1 cellular context compared by ENCODE assay signal in the genomic region with DNA sequence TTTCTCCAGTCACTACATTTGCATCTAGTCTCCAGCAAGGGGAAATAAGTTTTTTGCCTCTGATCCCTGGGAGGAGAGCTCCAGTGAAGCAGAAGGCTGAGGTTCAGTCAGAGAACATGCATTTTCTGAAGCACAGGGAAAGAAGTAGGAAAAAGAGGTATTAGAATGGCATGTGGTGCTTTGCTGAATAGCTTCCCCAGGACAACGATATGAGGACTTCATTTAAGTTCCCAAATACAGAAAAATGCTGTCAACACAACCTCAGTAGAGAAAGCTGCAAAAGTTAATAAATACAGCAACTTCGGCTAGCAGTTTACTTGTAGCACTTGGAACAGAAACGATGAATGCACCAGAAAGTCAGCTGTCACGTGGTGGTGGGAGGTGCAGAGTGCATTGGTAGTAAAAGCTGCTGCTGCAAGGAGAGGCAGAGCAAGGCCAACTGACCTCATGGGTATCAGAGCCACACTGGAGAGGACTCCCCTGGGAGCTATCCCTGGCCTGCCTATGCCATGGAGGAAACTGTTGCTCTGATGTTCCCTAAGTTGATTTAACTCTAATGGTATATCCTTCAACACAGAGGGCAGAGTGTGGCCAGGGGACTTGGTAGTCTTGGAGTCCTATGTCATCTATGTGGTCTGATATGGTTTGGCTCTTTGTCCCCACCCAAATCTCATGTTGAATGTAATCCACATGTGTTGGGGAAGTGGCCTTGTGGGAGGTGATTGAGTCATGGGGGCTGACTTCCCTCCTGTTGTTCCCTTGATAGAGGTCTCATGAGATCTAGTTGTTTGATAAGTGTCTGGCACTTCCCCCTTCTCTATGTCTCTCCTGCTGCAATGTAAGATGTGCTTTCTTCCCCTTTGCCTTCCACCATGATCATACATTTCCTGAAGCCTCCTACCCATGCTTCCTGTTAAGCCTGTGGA.
TF ChIP-seq lines count a peak whose summit lies in the region.

No MANE protein-coding gene starts in this region.

TF ChIP-seq in K562, 482 proteins besides CTCF, POLR2A, EP300 and RAD21 (continued from another document):
- TF ChIP-seq SRSF3 (IDR thresholded peaks at IDR 0.05; ENCODE audit: insufficient read depth, low read length): no peak
- TF ChIP-seq ELF1 (tag; IDR thresholded peaks at IDR 0.05): no peak
- TF ChIP-seq MYC (IDR thresholded peaks at IDR 0.05; ENCODE audit: low read depth, low read length): no peak
- no peak for TF ChIP-seq MYC (CRISPR knock-in tag; IDR thresholded peaks at IDR 0.05; ENCODE audit: borderline replicate concordance, low read depth)
- TF ChIP-seq FOXO4 (CRISPR knock-in tag; IDR thresholded peaks at IDR 0.05): no peak
- TF ChIP-seq, protein P1, sequence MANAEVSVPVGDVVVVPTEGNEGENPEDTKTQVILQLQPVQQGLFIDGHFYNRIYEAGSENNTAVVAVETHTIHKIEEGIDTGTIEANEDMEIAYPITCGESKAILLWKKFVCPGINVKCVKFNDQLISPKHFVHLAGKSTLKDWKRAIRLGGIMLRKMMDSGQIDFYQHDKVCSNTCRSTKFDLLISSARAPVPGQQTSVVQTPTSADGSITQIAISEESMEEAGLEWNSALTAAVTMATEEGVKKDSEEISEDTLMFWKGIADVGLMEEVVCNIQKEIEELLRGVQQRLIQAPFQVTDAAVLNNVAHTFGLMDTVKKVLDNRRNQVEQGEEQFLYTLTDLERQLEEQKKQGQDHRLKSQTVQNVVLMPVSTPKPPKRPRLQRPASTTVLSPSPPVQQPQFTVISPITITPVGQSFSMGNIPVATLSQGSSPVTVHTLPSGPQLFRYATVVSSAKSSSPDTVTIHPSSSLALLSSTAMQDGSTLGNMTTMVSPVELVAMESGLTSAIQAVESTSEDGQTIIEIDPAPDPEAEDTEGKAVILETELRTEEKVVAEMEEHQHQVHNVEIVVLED (CRISPR knock-in tag; IDR thresholded peaks at IDR 0.05): no peak
- TF ChIP-seq CC2D1A (IDR thresholded peaks at IDR 0.05): peak; percentile 70; the same call in 1 of the 2 replicates
- TF ChIP-seq ZNF592 (IDR thresholded peaks at IDR 0.05): no peak
- peak; percentile 18 to 47; a peak in 2 of 4 replicates for TF ChIP-seq TRIM24 (IDR thresholded peaks at IDR 0.05)
- TF ChIP-seq PTBP1 (IDR thresholded peaks at IDR 0.05; ENCODE audit: low read depth, low read length): no peak
- TF ChIP-seq ZNF586 (CRISPR knock-in tag; conservative IDR thresholded peaks at IDR 0.05): no peak
- TF ChIP-seq EHMT2 (IDR thresholded peaks at IDR 0.05): 0 out of 2 replicates have a peak, but pooled peaks have one; percentile 32
- TF ChIP-seq, protein P2, sequence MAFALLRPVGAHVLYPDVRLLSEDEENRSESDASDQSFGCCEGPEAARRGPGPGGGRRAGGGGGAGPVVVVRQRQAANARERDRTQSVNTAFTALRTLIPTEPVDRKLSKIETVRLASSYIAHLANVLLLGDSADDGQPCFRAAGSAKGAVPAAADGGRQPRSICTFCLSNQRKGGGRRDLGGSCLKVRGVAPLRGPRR (CRISPR knock-in tag; IDR thresholded peaks at IDR 0.05): no peak
